1 cellular context compared by ENCODE assay signal in genomic region chr2:236813806-236814205, GRCh38.
TF ChIP-seq lines count a peak whose summit lies in the region.

No MANE protein-coding gene starts in this region.

TF ChIP-seq in SK-N-SH, 30 proteins besides CTCF, POLR2A, EP300 and RAD21 (continued from another document):
- TF ChIP-seq SMC3 (IDR thresholded peaks at IDR 0.05; ENCODE audit: low read depth, low read length): no peak
- no peak for TF ChIP-seq RFX5 (IDR thresholded peaks at IDR 0.05; ENCODE audit: low read length)
- no peak for TF ChIP-seq RCOR1 (IDR thresholded peaks at IDR 0.05; ENCODE audit: low read length)
- TF ChIP-seq CHD2 (IDR thresholded peaks at IDR 0.05; ENCODE audit: low read length, partially characterized antibody): no peak
- no peak for TF ChIP-seq YY1 (IDR thresholded peaks at IDR 0.05; ENCODE audit: low read depth)
- no peak for TF ChIP-seq POLR2AphosphoS5 (IDR thresholded peaks at IDR 0.05; ENCODE audit: low read depth, low read length)
- TF ChIP-seq MXI1 (IDR thresholded peaks at IDR 0.05; ENCODE audit: low read depth, low read length): no peak
